In genomic region chr16:85348921-85349334, GRCh38 we compare ENCODE assay signal across 1 cellular context.
TF ChIP-seq lines count a peak whose summit lies in the region.

No MANE protein-coding gene starts in this region.

TF ChIP-seq in SK-N-SH, 30 proteins besides CTCF, POLR2A, EP300 and RAD21:
- TF ChIP-seq CHD2 (IDR thresholded peaks at IDR 0.05; ENCODE audit: low read length, partially characterized antibody), result peak; percentile 77
- TF ChIP-seq TAF1 (IDR thresholded peaks at IDR 0.05; ENCODE audit: borderline replicate concordance, low read depth, low read length), result no peak
- peak; percentile 13; the same call in 1 of the 2 replicates for TF ChIP-seq MXI1 (IDR thresholded peaks at IDR 0.05; ENCODE audit: low read depth, low read length)
- TF ChIP-seq SMC3 (IDR thresholded peaks at IDR 0.05; ENCODE audit: low read depth, low read length), result no peak
- TF ChIP-seq NRF1 (IDR thresholded peaks at IDR 0.05; ENCODE audit: low read depth, low read length), result no peak
- no peak for TF ChIP-seq ZBTB33 (IDR thresholded peaks at IDR 0.05; ENCODE audit: borderline replicate concordance, low read depth)
- TF ChIP-seq SIN3A (IDR thresholded peaks at IDR 0.05; ENCODE audit: borderline replicate concordance, low read depth, low read length), result no peak
- no peak for TF ChIP-seq JUND (IDR thresholded peaks at IDR 0.05)
- no peak for TF ChIP-seq POLR2AphosphoS5 (IDR thresholded peaks at IDR 0.05; ENCODE audit: low read depth, low read length)
- TF ChIP-seq RCOR1 (IDR thresholded peaks at IDR 0.05; ENCODE audit: low read length), result peak; percentile 79
- TF ChIP-seq REST (IDR thresholded peaks at IDR 0.05; ENCODE audit: low read depth, low read length), result no peak
- TF ChIP-seq TCF12 (IDR thresholded peaks at IDR 0.05), result no peak
- TF ChIP-seq MAX (IDR thresholded peaks at IDR 0.05; ENCODE audit: low read depth), result no peak
- TF ChIP-seq RXRA (IDR thresholded peaks at IDR 0.05; ENCODE audit: borderline replicate concordance, low read depth), result no peak
- no peak for TF ChIP-seq USF2 (IDR thresholded peaks at IDR 0.05; ENCODE audit: borderline replicate concordance, low read depth, low read length)
- no peak for TF ChIP-seq RFX5 (IDR thresholded peaks at IDR 0.05; ENCODE audit: low read length)
- no peak for TF ChIP-seq USF1 (IDR thresholded peaks at IDR 0.05; ENCODE audit: borderline replicate concordance, low read depth)
- peak; percentile 95 for TF ChIP-seq FOXJ3 (CRISPR knock-in tag; IDR thresholded peaks at IDR 0.05)
- peak; percentile 96 for TF ChIP-seq GATA2 (CRISPR knock-in tag; IDR thresholded peaks at IDR 0.05)
- TF ChIP-seq PBX3 (IDR thresholded peaks at IDR 0.05), result no peak
- TF ChIP-seq EZH2phosphoT487 (IDR thresholded peaks at IDR 0.05; ENCODE audit: borderline replicate concordance, low read depth), result no peak
- no peak for TF ChIP-seq NFIC (IDR thresholded peaks at IDR 0.05; ENCODE audit: borderline replicate concordance)
